In the genomic region with DNA sequence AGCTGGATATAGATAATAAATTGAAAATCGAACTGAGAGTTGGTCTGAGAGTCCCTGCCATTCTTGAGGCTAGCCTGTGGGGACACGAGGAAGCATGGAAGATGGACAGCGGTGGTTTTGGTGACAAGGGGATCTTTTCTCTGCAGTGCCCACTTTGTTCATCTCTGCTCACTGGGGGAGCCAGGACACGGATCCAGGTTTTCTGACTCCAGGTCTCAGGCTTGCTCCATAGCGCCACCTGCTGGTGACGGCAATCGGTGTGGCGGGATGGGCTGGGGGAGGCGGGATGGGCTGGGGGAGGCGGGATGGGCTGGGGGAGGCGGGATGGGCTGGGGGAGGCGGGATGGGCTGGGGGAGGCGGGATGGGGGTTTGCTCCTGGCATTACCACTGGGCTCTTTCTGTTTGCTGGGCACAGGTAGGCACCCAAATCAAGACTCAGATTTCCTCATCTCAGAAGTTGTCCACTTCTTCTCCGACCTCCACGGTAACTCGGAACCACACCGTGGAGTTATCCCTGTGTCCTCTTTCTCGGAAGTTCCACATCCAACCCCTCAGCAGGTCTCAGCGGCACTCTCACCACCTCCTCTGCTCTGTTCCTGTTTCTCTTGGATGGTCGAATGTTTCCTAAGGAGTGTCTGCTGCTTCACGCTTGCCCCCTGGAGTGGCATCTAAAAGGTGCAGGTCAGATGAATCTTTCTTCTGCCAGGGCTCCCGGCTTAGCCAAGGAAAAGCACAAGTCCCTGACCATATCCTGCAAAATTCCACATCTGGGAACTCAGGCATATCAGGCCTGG, we compare ENCODE assay signal across 9 cellular contexts.
A peak's percentile ranks its signal among the peaks of the same experiment; 100 is the strongest.
DNase-seq lines count a peak whose midpoint lies in the region; ATAC-seq and TF ChIP-seq lines count a peak whose summit lies in the region.
"Had no signal": no experiment of that assay in that cellular context is flagged by ENCODE, and none has a peak within 500 bp of the region (broad histone marks: within the 10 kb centered on the region; RNA-seq: fewer than 3 reads in every experiment).

No MANE protein-coding gene starts in this region.

- no peaks in the 10 kb centered on the region for H3K4me1 Mint-ChIP-seq in activated naive CD8-positive, alpha-beta T cell treated with anti-CD3 and anti-CD28 coated beads, Interleukin-2, amount 50 U/mL, for 24 hours
- no peaks in the 10 kb centered on the region for H3K4me1 Mint-ChIP-seq in osteocyte (ENCODE audit: unreplicated experiment)

- H3K27ac ChIP-seq in HUES48 (ENCODE audit: low read depth, low read length): no peak overlapping the region
- H3K27ac ChIP-seq in psoas muscle: no peak overlapping the region
- H3K27ac ChIP-seq: SJCRH30 had no signal

- 46 to 53% (median 48%) methylated on average over 17 to 22 of the region's 22 CpGs for WGBS in psoas muscle, 3 donors

- no peak for ATAC-seq in activated naive CD8-positive, alpha-beta T cell treated with anti-CD3 and anti-CD28 coated beads, Interleukin-2, amount 50 U/mL, for 24 hours
- ATAC-seq in GM19351 (IDR thresholded peaks at IDR 0.05; ENCODE audit: unreplicated experiment) (no peak), HG03460 (IDR thresholded peaks at IDR 0.05; ENCODE audit: unreplicated experiment) (no peak), HG03175 (IDR thresholded peaks at IDR 0.05; ENCODE audit: unreplicated experiment) (no peak), psoas muscle (no peak)

- no peaks in the 10 kb centered on the region for H3K9me3 Mint-ChIP-seq in activated naive CD8-positive, alpha-beta T cell treated with anti-CD3 and anti-CD28 coated beads, Interleukin-2, amount 50 U/mL, for 24 hours
- H3K9me3 Mint-ChIP-seq in osteocyte (ENCODE audit: unreplicated experiment): no peaks in the 10 kb centered on the region

- H3K4me3 ChIP-seq in HUES48 (ENCODE audit: low read depth, low read length) (peak overlapping the region; percentile 24; the same call in 1 of the 2 replicates), psoas muscle (no peak overlapping the region)
- H3K4me3 ChIP-seq: SJCRH30 had no signal

- no peak overlapping the region for H3K27ac Mint-ChIP-seq in activated naive CD8-positive, alpha-beta T cell treated with anti-CD3 and anti-CD28 coated beads, Interleukin-2, amount 50 U/mL, for 24 hours
- no peak overlapping the region for H3K27ac Mint-ChIP-seq in osteocyte (ENCODE audit: unreplicated experiment)

- no peaks in the 10 kb centered on the region for H3K36me3 ChIP-seq in HUES48 (ENCODE audit: control insufficient read depth, insufficient read depth, low read length)
- H3K36me3 ChIP-seq in psoas muscle (ENCODE audit: insufficient read depth in 1 of 2, low read depth in 1 of 2): no peaks in the 10 kb centered on the region
- H3K36me3 ChIP-seq: SJCRH30 had no signal

- peaks cover 4% of the 10 kb centered on the region; the same call in 1 of the 2 replicates for H3K4me1 ChIP-seq in HUES48 (ENCODE audit: control insufficient read depth, insufficient read depth, low read length)
- H3K4me1 ChIP-seq in psoas muscle: no peaks in the 10 kb centered on the region
- H3K4me1 ChIP-seq: SJCRH30 had no signal

- H3K36me3 Mint-ChIP-seq in activated naive CD8-positive, alpha-beta T cell treated with anti-CD3 and anti-CD28 coated beads, Interleukin-2, amount 50 U/mL, for 24 hours (ENCODE audit: low read depth): no peaks in the 10 kb centered on the region
- no peaks in the 10 kb centered on the region for H3K36me3 Mint-ChIP-seq in osteocyte (ENCODE audit: unreplicated experiment)

- DNase-seq in Daoy (ENCODE audit: low read depth) (peak; percentile 23), osteocyte (ENCODE audit: extremely low spot score, unreplicated experiment) (peak; percentile 82), psoas muscle (no peak)
- DNase-seq in activated naive CD8-positive, alpha-beta T cell treated with anti-CD3 and anti-CD28 coated beads, Interleukin-2, amount 50 U/mL, for 24 hours: peak; percentile 34

- peaks cover 13% of the 10 kb centered on the region for H3K27me3 Mint-ChIP-seq in activated naive CD8-positive, alpha-beta T cell treated with anti-CD3 and anti-CD28 coated beads, Interleukin-2, amount 50 U/mL, for 24 hours
- H3K27me3 Mint-ChIP-seq in osteocyte (ENCODE audit: unreplicated experiment): peaks cover 3% of the 10 kb centered on the region

- no peak overlapping the region for H3K4me3 Mint-ChIP-seq in activated naive CD8-positive, alpha-beta T cell treated with anti-CD3 and anti-CD28 coated beads, Interleukin-2, amount 50 U/mL, for 24 hours
- H3K4me3 Mint-ChIP-seq in osteocyte (ENCODE audit: unreplicated experiment): no peak overlapping the region

- H3K9ac ChIP-seq in HUES48 (ENCODE audit: low read depth, low read length): no peak overlapping the region

- no peaks in the 10 kb centered on the region for H3K27me3 ChIP-seq in HUES48 (ENCODE audit: control insufficient read depth, insufficient read depth, low read length)
- H3K27me3 ChIP-seq in psoas muscle (ENCODE audit: insufficient read depth in 3 of 3, low read length in 2 of 3): peaks cover 0 to 3% (median 3%) of the 10 kb centered on the region in 3 donors
- H3K27me3 ChIP-seq: SJCRH30 had no signal

- intact Hi-C loops in psoas muscle (cut with DNase I): no loop called here

- no peak for TF ChIP-seq CTCF in osteocyte (IDR thresholded peaks at IDR 0.05)
- TF ChIP-seq CTCF in psoas muscle (IDR thresholded peaks at IDR 0.05): no peak

- no peaks in the 10 kb centered on the region for H3K9me3 ChIP-seq in HUES48 (ENCODE audit: control insufficient read depth, insufficient read depth, low read length)
- H3K9me3 ChIP-seq in psoas muscle: no peaks in the 10 kb centered on the region
- H3K9me3 ChIP-seq: SJCRH30 had no signal

Comparison
In these comparisons a context has a peak if more than half of its experiments do, and no peak if none do; other contexts are left out.
1. DNase-seq: peak in Daoy (single experiment), activated naive CD8-positive, alpha-beta T cell treated with anti-CD3 and anti-CD28 coated beads, Interleukin-2, amount 50 U/mL, for 24 hours (single experiment) and osteocyte (single experiment); none in psoas muscle (0 of 2).